Comparison of ENCODE assay signal across 8 cellular contexts in genomic region chr5:122515709-122516431, GRCh38.
DNase-seq lines count a peak whose midpoint lies in the region; ATAC-seq and TF ChIP-seq lines count a peak whose summit lies in the region.

No MANE protein-coding gene starts in this region.

- H3K27me3 ChIP-seq in tibial nerve: no peaks in the 10 kb centered on the region

- no peaks in the 10 kb centered on the region for H3K9me3 ChIP-seq in tibial nerve

- no peak overlapping the region for H3K4me3 Mint-ChIP-seq in natural killer cell treated with Interleukin-12 subunit alpha and Interleukin-12 subunit beta and Interleukin-15 and Interleukin-18, amount 100 ng/mL, for 72 hours

- in situ Hi-C loops in T47D (cut with HindIII; ENCODE audit: low pct_unique_long_range_greater_than_20kb, low sequenced_read_pairs): no loop called here

- 37 to 47% methylated on average over 6 of the region's 6 CpGs for WGBS in tibial nerve, 2 donors

- TF ChIP-seq CTCF in tibial nerve (IDR thresholded peaks at IDR 0.05): peak; percentile 45 to 72 (median 67)

- TF ChIP-seq POLR2A in tibial nerve (IDR thresholded peaks at IDR 0.05): no peak

- no peak overlapping the region for H3K27ac ChIP-seq in tibial nerve

- H3K4me1 Mint-ChIP-seq in natural killer cell treated with Interleukin-12 subunit alpha and Interleukin-12 subunit beta and Interleukin-15 and Interleukin-18, amount 100 ng/mL, for 72 hours (ENCODE audit: low read depth in 2 of 2): no peaks in the 10 kb centered on the region

- no peaks in the 10 kb centered on the region for H3K27me3 Mint-ChIP-seq in natural killer cell treated with Interleukin-12 subunit alpha and Interleukin-12 subunit beta and Interleukin-15 and Interleukin-18, amount 100 ng/mL, for 72 hours

- H3K36me3 Mint-ChIP-seq in natural killer cell treated with Interleukin-12 subunit alpha and Interleukin-12 subunit beta and Interleukin-15 and Interleukin-18, amount 100 ng/mL, for 72 hours: no peaks in the 10 kb centered on the region

- no peaks in the 10 kb centered on the region for H3K36me3 ChIP-seq in tibial nerve

- no peaks in the 10 kb centered on the region for H3K4me1 ChIP-seq in tibial nerve

- H3K9me3 Mint-ChIP-seq in natural killer cell treated with Interleukin-12 subunit alpha and Interleukin-12 subunit beta and Interleukin-15 and Interleukin-18, amount 100 ng/mL, for 72 hours: no peaks in the 10 kb centered on the region

- H3K4me3 ChIP-seq in tibial nerve: no peak overlapping the region

- H3K27ac Mint-ChIP-seq in natural killer cell treated with Interleukin-12 subunit alpha and Interleukin-12 subunit beta and Interleukin-15 and Interleukin-18, amount 100 ng/mL, for 72 hours: no peak overlapping the region

- peak in 1 of 2 donors; percentile 11 for TF ChIP-seq EP300 in tibial nerve (IDR thresholded peaks at IDR 0.05)

- ATAC-seq in GM18502 (IDR thresholded peaks at IDR 0.05; ENCODE audit: poor library complexity, unreplicated experiment): peak; percentile 74
- peak; percentile 69 for ATAC-seq in HG03571 (IDR thresholded peaks at IDR 0.05; ENCODE audit: unreplicated experiment)
- ATAC-seq in natural killer cell treated with Interleukin-12 subunit alpha and Interleukin-12 subunit beta and Interleukin-15 and Interleukin-18, amount 100 ng/mL, for 72 hours: no peak

- DNase-seq in A172 (ENCODE audit: low spot score) (peak; percentile 62), NCI-H748 (lab: John Stamatoyannopoulos, UW; ENCODE audit: unreplicated experiment) (peak; percentile 82), T47D (ENCODE audit: low read depth in 1 of 2, low spot score in 1 of 2) (peak; percentile 72 to 88), islet precursor cell (peak; percentile 81), tibial nerve (ENCODE audit: low spot score in 2 of 2) (peak in 1 of 2 donors; percentile 57)
- no peak for DNase-seq in natural killer cell treated with Interleukin-12 subunit alpha and Interleukin-12 subunit beta and Interleukin-15 and Interleukin-18, amount 100 ng/mL, for 72 hours (ENCODE audit: low spot score)

Comparison
In these comparisons a context has a peak if more than half of its experiments do, and no peak if none do; other contexts are left out.
1. ATAC-seq: peak in GM18502 (single experiment) and HG03571 (single experiment); none in natural killer cell treated with Interleukin-12 subunit alpha and Interleukin-12 subunit beta and Interleukin-15 and Interleukin-18, amount 100 ng/mL, for 72 hours (0 of 2).